Comparison of ENCODE assay signal across 2 cellular contexts in the genomic region with DNA sequence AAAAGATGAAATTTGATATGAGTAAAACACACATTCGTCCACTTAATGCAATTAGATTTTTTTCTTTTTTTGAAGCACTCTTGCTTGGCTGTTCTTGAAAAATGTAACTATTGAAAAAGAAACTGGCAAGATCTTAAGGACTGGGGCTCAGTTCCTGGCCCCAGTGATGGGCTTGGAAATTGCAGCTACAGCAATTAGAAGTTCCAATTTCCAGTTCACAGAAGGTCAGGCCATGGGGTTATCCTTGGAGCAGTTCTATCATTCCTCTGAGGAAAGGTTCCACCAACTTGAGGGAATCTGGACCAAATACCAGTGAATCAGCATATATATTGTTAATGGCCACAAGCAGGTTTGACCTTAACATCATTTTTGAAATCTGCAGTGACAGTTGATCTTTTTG.
A peak's percentile ranks its signal among the peaks of the same experiment; 100 is the strongest.
TF ChIP-seq lines count a peak whose summit lies in the region.

No MANE protein-coding gene starts in this region.

TF ChIP-seq in GM23338, 12 proteins besides CTCF, POLR2A, EP300 and RAD21 (continued from another document and continues in another):
- TF ChIP-seq ZNF462 (CRISPR knock-in tag; IDR thresholded peaks at IDR 0.05) (no peak), EZH2phosphoT487 (IDR thresholded peaks at IDR 0.05; ENCODE audit: unreplicated experiment) (no peak), POLR2AphosphoS5 (IDR thresholded peaks at IDR 0.05; ENCODE audit: low read depth) (no peak), EZH2 (IDR thresholded peaks at IDR 0.05; ENCODE audit: low read depth, unreplicated experiment) (no peak), ETS1 (IDR thresholded peaks at IDR 0.05) (no peak), REST (IDR thresholded peaks at IDR 0.05; ENCODE audit: unreplicated experiment) (no peak), ZNF331 (CRISPR knock-in tag; IDR thresholded peaks at IDR 0.05; ENCODE audit: low read depth) (no peak), CREB1 (CRISPR knock-in tag; IDR thresholded peaks at IDR 0.05; ENCODE audit: low read depth) (no peak), NANOG (IDR thresholded peaks at IDR 0.05; ENCODE audit: borderline replicate concordance) (no peak), ZNF114 (CRISPR knock-in tag; IDR thresholded peaks at IDR 0.05) (no peak)

TF ChIP-seq in K562, 482 proteins besides CTCF, POLR2A, EP300 and RAD21:
- TF ChIP-seq, protein P1, sequence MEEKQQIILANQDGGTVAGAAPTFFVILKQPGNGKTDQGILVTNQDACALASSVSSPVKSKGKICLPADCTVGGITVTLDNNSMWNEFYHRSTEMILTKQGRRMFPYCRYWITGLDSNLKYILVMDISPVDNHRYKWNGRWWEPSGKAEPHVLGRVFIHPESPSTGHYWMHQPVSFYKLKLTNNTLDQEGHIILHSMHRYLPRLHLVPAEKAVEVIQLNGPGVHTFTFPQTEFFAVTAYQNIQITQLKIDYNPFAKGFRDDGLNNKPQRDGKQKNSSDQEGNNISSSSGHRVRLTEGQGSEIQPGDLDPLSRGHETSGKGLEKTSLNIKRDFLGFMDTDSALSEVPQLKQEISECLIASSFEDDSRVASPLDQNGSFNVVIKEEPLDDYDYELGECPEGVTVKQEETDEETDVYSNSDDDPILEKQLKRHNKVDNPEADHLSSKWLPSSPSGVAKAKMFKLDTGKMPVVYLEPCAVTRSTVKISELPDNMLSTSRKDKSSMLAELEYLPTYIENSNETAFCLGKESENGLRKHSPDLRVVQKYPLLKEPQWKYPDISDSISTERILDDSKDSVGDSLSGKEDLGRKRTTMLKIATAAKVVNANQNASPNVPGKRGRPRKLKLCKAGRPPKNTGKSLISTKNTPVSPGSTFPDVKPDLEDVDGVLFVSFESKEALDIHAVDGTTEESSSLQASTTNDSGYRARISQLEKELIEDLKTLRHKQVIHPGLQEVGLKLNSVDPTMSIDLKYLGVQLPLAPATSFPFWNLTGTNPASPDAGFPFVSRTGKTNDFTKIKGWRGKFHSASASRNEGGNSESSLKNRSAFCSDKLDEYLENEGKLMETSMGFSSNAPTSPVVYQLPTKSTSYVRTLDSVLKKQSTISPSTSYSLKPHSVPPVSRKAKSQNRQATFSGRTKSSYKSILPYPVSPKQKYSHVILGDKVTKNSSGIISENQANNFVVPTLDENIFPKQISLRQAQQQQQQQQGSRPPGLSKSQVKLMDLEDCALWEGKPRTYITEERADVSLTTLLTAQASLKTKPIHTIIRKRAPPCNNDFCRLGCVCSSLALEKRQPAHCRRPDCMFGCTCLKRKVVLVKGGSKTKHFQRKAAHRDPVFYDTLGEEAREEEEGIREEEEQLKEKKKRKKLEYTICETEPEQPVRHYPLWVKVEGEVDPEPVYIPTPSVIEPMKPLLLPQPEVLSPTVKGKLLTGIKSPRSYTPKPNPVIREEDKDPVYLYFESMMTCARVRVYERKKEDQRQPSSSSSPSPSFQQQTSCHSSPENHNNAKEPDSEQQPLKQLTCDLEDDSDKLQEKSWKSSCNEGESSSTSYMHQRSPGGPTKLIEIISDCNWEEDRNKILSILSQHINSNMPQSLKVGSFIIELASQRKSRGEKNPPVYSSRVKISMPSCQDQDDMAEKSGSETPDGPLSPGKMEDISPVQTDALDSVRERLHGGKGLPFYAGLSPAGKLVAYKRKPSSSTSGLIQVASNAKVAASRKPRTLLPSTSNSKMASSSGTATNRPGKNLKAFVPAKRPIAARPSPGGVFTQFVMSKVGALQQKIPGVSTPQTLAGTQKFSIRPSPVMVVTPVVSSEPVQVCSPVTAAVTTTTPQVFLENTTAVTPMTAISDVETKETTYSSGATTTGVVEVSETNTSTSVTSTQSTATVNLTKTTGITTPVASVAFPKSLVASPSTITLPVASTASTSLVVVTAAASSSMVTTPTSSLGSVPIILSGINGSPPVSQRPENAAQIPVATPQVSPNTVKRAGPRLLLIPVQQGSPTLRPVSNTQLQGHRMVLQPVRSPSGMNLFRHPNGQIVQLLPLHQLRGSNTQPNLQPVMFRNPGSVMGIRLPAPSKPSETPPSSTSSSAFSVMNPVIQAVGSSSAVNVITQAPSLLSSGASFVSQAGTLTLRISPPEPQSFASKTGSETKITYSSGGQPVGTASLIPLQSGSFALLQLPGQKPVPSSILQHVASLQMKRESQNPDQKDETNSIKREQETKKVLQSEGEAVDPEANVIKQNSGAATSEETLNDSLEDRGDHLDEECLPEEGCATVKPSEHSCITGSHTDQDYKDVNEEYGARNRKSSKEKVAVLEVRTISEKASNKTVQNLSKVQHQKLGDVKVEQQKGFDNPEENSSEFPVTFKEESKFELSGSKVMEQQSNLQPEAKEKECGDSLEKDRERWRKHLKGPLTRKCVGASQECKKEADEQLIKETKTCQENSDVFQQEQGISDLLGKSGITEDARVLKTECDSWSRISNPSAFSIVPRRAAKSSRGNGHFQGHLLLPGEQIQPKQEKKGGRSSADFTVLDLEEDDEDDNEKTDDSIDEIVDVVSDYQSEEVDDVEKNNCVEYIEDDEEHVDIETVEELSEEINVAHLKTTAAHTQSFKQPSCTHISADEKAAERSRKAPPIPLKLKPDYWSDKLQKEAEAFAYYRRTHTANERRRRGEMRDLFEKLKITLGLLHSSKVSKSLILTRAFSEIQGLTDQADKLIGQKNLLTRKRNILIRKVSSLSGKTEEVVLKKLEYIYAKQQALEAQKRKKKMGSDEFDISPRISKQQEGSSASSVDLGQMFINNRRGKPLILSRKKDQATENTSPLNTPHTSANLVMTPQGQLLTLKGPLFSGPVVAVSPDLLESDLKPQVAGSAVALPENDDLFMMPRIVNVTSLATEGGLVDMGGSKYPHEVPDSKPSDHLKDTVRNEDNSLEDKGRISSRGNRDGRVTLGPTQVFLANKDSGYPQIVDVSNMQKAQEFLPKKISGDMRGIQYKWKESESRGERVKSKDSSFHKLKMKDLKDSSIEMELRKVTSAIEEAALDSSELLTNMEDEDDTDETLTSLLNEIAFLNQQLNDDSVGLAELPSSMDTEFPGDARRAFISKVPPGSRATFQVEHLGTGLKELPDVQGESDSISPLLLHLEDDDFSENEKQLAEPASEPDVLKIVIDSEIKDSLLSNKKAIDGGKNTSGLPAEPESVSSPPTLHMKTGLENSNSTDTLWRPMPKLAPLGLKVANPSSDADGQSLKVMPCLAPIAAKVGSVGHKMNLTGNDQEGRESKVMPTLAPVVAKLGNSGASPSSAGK (IDR thresholded peaks at IDR 0.05): no peak
- TF ChIP-seq C11orf30 (IDR thresholded peaks at IDR 0.05; ENCODE audit: low read depth) (peak; percentile 27; the same call in 1 of the 2 replicates), ZNF316 (IDR thresholded peaks at IDR 0.05) (peak; percentile 63), PKNOX1 (IDR thresholded peaks at IDR 0.05) (peak; percentile 28; the same call in 1 of the 2 replicates), MAFG (tag; conservative IDR thresholded peaks at IDR 0.05) (0 out of 2 replicates have a peak, but pooled peaks have one; percentile 26), NR1H2 (CRISPR knock-in tag; IDR thresholded peaks at IDR 0.05) (no peak), NFE2L1 (tag; IDR thresholded peaks at IDR 0.05; ENCODE audit: borderline replicate concordance, low read depth) (no peak), NFYB (IDR thresholded peaks at IDR 0.05; ENCODE audit: extremely low read depth, insufficient read length) (no peak), HNRNPUL1 (IDR thresholded peaks at IDR 0.05; ENCODE audit: low read length) (no peak), RBM17 (IDR thresholded peaks at IDR 0.05; ENCODE audit: borderline replicate concordance, low read depth, low read length) (no peak), ZNF644 (tag; IDR thresholded peaks at IDR 0.05; ENCODE audit: low read depth) (no peak), CCNT2 (IDR thresholded peaks at IDR 0.05; ENCODE audit: borderline replicate concordance, extremely low read depth, insufficient read length, low read depth, low read length) (no peak), NFE2 (IDR thresholded peaks at IDR 0.05; ENCODE audit: low read depth) (peak; percentile 28; the same call in 1 of the 2 replicates), NCOA2 (IDR thresholded peaks at IDR 0.05; ENCODE audit: partially characterized antibody in 2 of 2) (no peak)
- TF ChIP-seq, protein P2, sequence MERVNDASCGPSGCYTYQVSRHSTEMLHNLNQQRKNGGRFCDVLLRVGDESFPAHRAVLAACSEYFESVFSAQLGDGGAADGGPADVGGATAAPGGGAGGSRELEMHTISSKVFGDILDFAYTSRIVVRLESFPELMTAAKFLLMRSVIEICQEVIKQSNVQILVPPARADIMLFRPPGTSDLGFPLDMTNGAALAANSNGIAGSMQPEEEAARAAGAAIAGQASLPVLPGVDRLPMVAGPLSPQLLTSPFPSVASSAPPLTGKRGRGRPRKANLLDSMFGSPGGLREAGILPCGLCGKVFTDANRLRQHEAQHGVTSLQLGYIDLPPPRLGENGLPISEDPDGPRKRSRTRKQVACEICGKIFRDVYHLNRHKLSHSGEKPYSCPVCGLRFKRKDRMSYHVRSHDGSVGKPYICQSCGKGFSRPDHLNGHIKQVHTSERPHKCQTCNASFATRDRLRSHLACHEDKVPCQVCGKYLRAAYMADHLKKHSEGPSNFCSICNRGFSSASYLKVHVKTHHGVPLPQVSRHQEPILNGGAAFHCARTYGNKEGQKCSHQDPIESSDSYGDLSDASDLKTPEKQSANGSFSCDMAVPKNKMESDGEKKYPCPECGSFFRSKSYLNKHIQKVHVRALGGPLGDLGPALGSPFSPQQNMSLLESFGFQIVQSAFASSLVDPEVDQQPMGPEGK (CRISPR knock-in tag; IDR thresholded peaks at IDR 0.05; ENCODE audit: borderline replicate concordance): no peak
